ENCODE assay signal across 15 cellular contexts in genomic region chr5:2746642-2747041, GRCh38. TPM values are rescaled to one million over a fixed set of nuclear protein-coding genes. Genes with fewer than 3 reads are reported as not detected.
A peak's percentile ranks its signal among the peaks of the same experiment; 100 is the strongest.
DNase-seq lines count a peak whose midpoint lies in the region; ATAC-seq and TF ChIP-seq lines count a peak whose summit lies in the region.
"Had no signal": no experiment of that assay in that cellular context is flagged by ENCODE, and none has a peak within 500 bp of the region (broad histone marks: within the 10 kb centered on the region; RNA-seq: fewer than 3 reads in every experiment).

No MANE protein-coding gene starts in this region.

- H3K36me3 ChIP-seq in GM23338 (ENCODE audit: insufficient read depth): peaks cover 8% of the 10 kb centered on the region; the same call in 1 of the 2 replicates
- H3K36me3 ChIP-seq in esophagus muscularis mucosa: no peaks in the 10 kb centered on the region
- H3K36me3 ChIP-seq in mesendoderm (ENCODE audit: control insufficient read depth, insufficient read depth, low read length): no peaks in the 10 kb centered on the region
- H3K36me3 ChIP-seq: left ventricle myocardium inferior had no signal

- H3K27me3 ChIP-seq in GM23338 (ENCODE audit: insufficient read depth) (peaks cover 89% of the 10 kb centered on the region), esophagus muscularis mucosa (peaks cover 0 to 96% (median 42%) of the 10 kb centered on the region in 4 donors), mesendoderm (ENCODE audit: insufficient read depth, low read length, poor library complexity) (peaks cover 35% of the 10 kb centered on the region)

- DNase-seq in GM23338 (ENCODE audit: low spot score) (peak; percentile 26), RKO (ENCODE audit: low spot score) (peak; percentile 32), esophagus muscularis mucosa (ENCODE audit: extremely low spot score) (peak; percentile 53), retina (peak; percentile 47), superior temporal gyrus (ENCODE audit: extremely low spot score) (no peak), UCSD-AML1 (lab: John Stamatoyannopoulos, UW; ENCODE audit: unreplicated experiment) (no peak), mesendoderm (no peak)
- DNase-seq: anterior cingulate cortex; CD8-positive, alpha-beta T cell; left ventricle myocardium inferior; NCI-H1436; stimulated activated naive CD8-positive, alpha-beta T cell treated with anti-CD3 and anti-CD28 coated beads, Interleukin-15, amount 100 ng/mL, for 72 hours had no signal

- H3K9ac ChIP-seq in mesendoderm (ENCODE audit: low read length): no peak overlapping the region

- H3K4me3 ChIP-seq in GM23338 (no peak overlapping the region), esophagus muscularis mucosa (no peak overlapping the region), mesendoderm (ENCODE audit: low read length) (no peak overlapping the region)
- H3K4me3 ChIP-seq: left ventricle myocardium inferior, SK-N-MC had no signal

- H4K8ac ChIP-seq in mesendoderm (ENCODE audit: low read depth, low read length): no peak overlapping the region

- H4K20me1 ChIP-seq in GM23338 (replicated peaks; ENCODE audit: insufficient read depth): peaks cover 41% of the 10 kb centered on the region

- no peak overlapping the region for H3K4me2 ChIP-seq in GM23338
- no peak overlapping the region for H3K4me2 ChIP-seq in mesendoderm (ENCODE audit: low read length)

- H2BK120ac ChIP-seq in mesendoderm (ENCODE audit: low read depth, low read length): no peak overlapping the region

- peaks cover 40% of the 10 kb centered on the region for H3K4me1 ChIP-seq in GM23338 (ENCODE audit: insufficient read depth)
- peaks cover 5 to 36% (median 34%) of the 10 kb centered on the region in 4 donors for H3K4me1 ChIP-seq in esophagus muscularis mucosa
- H3K4me1 ChIP-seq in mesendoderm (ENCODE audit: control insufficient read depth, low read depth, low read length): no peaks in the 10 kb centered on the region

- H3K27ac ChIP-seq in GM23338 (ENCODE audit: low read depth): no peak overlapping the region
- H3K27ac ChIP-seq in esophagus muscularis mucosa (replicated peaks in 1 of 4): no peak overlapping the region
- no peak overlapping the region for H3K27ac ChIP-seq in mesendoderm (ENCODE audit: low read depth, low read length)
- H3K27ac ChIP-seq: left ventricle myocardium inferior, SK-N-MC had no signal

- no peaks in the 10 kb centered on the region for H3K79me1 ChIP-seq in mesendoderm (ENCODE audit: low read length)

- no peak overlapping the region for H3K18ac ChIP-seq in mesendoderm (ENCODE audit: low read length)

- H3K9me3 ChIP-seq in esophagus muscularis mucosa: no peaks in the 10 kb centered on the region
- H3K9me3 ChIP-seq: left ventricle myocardium inferior had no signal

- H3K9me2 ChIP-seq in GM23338 (ENCODE audit: insufficient read depth): no peaks in the 10 kb centered on the region

- no peak overlapping the region for H4K5ac ChIP-seq in mesendoderm (ENCODE audit: low read length)

- peaks cover 4% of the 10 kb centered on the region; the same call in 2 of the 3 replicates for H3K9me3 Mint-ChIP-seq in GM23338
- H3K9me3 Mint-ChIP-seq: CD8-positive, alpha-beta T cell had no signal

- intact Hi-C loops in esophagus muscularis mucosa (cut with DNase I): no loop called here

- H2BK15ac ChIP-seq in mesendoderm (replicated peaks; ENCODE audit: low read depth): no peak overlapping the region

- H3K4ac ChIP-seq in mesendoderm (ENCODE audit: low read depth, low read length): no peak overlapping the region

- H3K56ac ChIP-seq in mesendoderm (ENCODE audit: low read length): no peak overlapping the region

- WGBS in esophagus muscularis mucosa: 28% methylated on average over 4 of the region's 4 CpGs
- WGBS in mesendoderm (ENCODE audit: extremely low coverage, insufficient coverage, low lambda C conversion rate): no CpG with 5 or more reads among the region's 4 CpGs

- no peak for TF ChIP-seq POLR2A in esophagus muscularis mucosa (IDR thresholded peaks at IDR 0.05; ENCODE audit: low read depth)

- TF ChIP-seq EP300 in esophagus muscularis mucosa (IDR thresholded peaks at IDR 0.05): no peak

- peaks cover 42% of the 10 kb centered on the region for H3K79me2 ChIP-seq in GM23338 (replicated peaks; ENCODE audit: insufficient read depth)
- no peaks in the 10 kb centered on the region for H3K79me2 ChIP-seq in mesendoderm (ENCODE audit: control insufficient read depth, insufficient read depth, low read length)

- peaks cover 73% of the 10 kb centered on the region for H3K27me3 Mint-ChIP-seq in GM23338 (ENCODE audit: insufficient read depth, low read depth, poor library complexity)

- H3K4me3 Mint-ChIP-seq in GM23338: no peak overlapping the region
- H3K4me3 Mint-ChIP-seq: CD8-positive, alpha-beta T cell; stimulated activated naive CD8-positive, alpha-beta T cell treated with anti-CD3 and anti-CD28 coated beads, Interleukin-15, amount 100 ng/mL, for 72 hours had no signal

- ATAC-seq in GM23338: no peak
- ATAC-seq in HG02588 (IDR thresholded peaks at IDR 0.05; ENCODE audit: unreplicated experiment): no peak
- ATAC-seq: CD8-positive, alpha-beta T cell; HepG2; stimulated activated naive CD8-positive, alpha-beta T cell treated with anti-CD3 and anti-CD28 coated beads, Interleukin-15, amount 100 ng/mL, for 72 hours had no signal

- peaks cover 54% of the 10 kb centered on the region for H3K36me3 Mint-ChIP-seq in GM23338 (ENCODE audit: low read depth)
- H3K36me3 Mint-ChIP-seq: CD8-positive, alpha-beta T cell had no signal

- no peak overlapping the region for H2AK5ac ChIP-seq in mesendoderm (ENCODE audit: low read length)

- no peak overlapping the region for H2AFZ ChIP-seq in GM23338

- H2BK5ac ChIP-seq in mesendoderm (ENCODE audit: low read length): no peak overlapping the region

- H3K23ac ChIP-seq in mesendoderm (ENCODE audit: low read length): no peak overlapping the region

- H3K27ac Mint-ChIP-seq in GM23338: no peak overlapping the region
- H3K27ac Mint-ChIP-seq: CD8-positive, alpha-beta T cell; stimulated activated naive CD8-positive, alpha-beta T cell treated with anti-CD3 and anti-CD28 coated beads, Interleukin-15, amount 100 ng/mL, for 72 hours had no signal

- peaks cover 46% of the 10 kb centered on the region for H3K4me1 Mint-ChIP-seq in GM23338

- peaks cover 8% of the 10 kb centered on the region; the same call in 1 of the 2 replicates for H3F3A ChIP-seq in GM23338 (replicated peaks; ENCODE audit: low read depth)

- TF ChIP-seq CTCF in GM23338 (conservative IDR thresholded peaks at IDR 0.05; ENCODE audit: low read depth in 2 of 2) (peak in 1 of 2 experiments; percentile 16; a peak in 1 of 4 replicates), esophagus muscularis mucosa (IDR thresholded peaks at IDR 0.05) (no peak)

TF ChIP-seq in GM23338, 12 proteins besides CTCF, POLR2A, EP300 and RAD21 (continues in another document):
- TF ChIP-seq EZH2 (IDR thresholded peaks at IDR 0.05; ENCODE audit: low read depth, unreplicated experiment) (no peak), ZNF331 (CRISPR knock-in tag; IDR thresholded peaks at IDR 0.05; ENCODE audit: low read depth) (no peak), NANOG (IDR thresholded peaks at IDR 0.05; ENCODE audit: borderline replicate concordance) (no peak), EZH2phosphoT487 (IDR thresholded peaks at IDR 0.05; ENCODE audit: unreplicated experiment) (no peak), STAT1 (IDR thresholded peaks at IDR 0.05; ENCODE audit: unreplicated experiment) (no peak), REST (IDR thresholded peaks at IDR 0.05; ENCODE audit: unreplicated experiment) (no peak)

RNA-seq across cellular contexts. Expression of gene IRX2, which starts 4.8 kb away (rescaled TPM):
- 15.8 and 25.3 TPM in 2 replicates for total RNA-seq in GM23338 (2014; rRNA removed; shearing (Covaris generic))
- polyA plus RNA-seq in GM23338 (2016; fragmentation: Nextera tagmentation; extraction: Ambion mirVana): 13.6 and 14.5 TPM in 2 replicates
- under 1 TPM in 2 of 4 donors, not detected in 2; 0.17 to 0.26 TPM for total RNA-seq in esophagus muscularis mucosa
- polyA plus RNA-seq in mesendoderm (2013, experiment 1 of 2): 9.4 TPM
- polyA plus RNA-seq in mesendoderm (2013, experiment 2 of 2): 10.5 TPM
- total RNA-seq: CD8-positive, alpha-beta T cell; HepG2 had no signal
- polyA plus RNA-seq: HepG2 had no signal

Comparison
In these comparisons a context has a peak if more than half of its experiments do, and no peak if none do; other contexts are left out.
1. DNase-seq: peak in GM23338 (single experiment), RKO (single experiment), esophagus muscularis mucosa (single experiment) and retina (single experiment); none in superior temporal gyrus (single experiment), UCSD-AML1 (single experiment) and mesendoderm (single experiment).
2. RNA of gene IRX2, which starts 4.8 kb away (total RNA-seq): 15.8 to 25.3 TPM in GM23338; 0.17 to 0.26 TPM in esophagus muscularis mucosa; every median in the first group is over 10 times any median in the second.